ENCODE assay signal across 8 cellular contexts in genomic region chr11:46348986-46349401, GRCh38. TPM values are rescaled to one million over a fixed set of nuclear protein-coding genes. Genes with fewer than 3 reads are reported as not detected.
DNase-seq lines count a peak whose midpoint lies in the region; ATAC-seq, FAIRE-seq and TF ChIP-seq lines count a peak whose summit lies in the region.

No MANE protein-coding gene starts in this region.

- peak overlapping the region; percentile 85 for H3K27ac Mint-ChIP-seq in activated T-cell treated with anti-CD3 and anti-CD28 coated beads, Interleukin-2, amount 50 U/mL, for 72 hours

- peaks cover 4 to 18% of the 10 kb centered on the region in 2 experiments for H3K36me3 ChIP-seq in keratinocyte (ENCODE audit: control insufficient read depth in 2 of 2, extremely low read depth in 1 of 2, insufficient read depth in 2 of 2, low read length in 2 of 2)

- peaks cover 3% of the 10 kb centered on the region for H4K20me1 ChIP-seq in keratinocyte (ENCODE audit: control insufficient read depth, extremely low read depth, insufficient read depth, low read length)

- ATAC-seq in activated T-cell treated with anti-CD3 and anti-CD28 coated beads, Interleukin-2, amount 50 U/mL, for 72 hours (replicated peaks in 1 of 2) = peak; percentile 19 to 29
- ATAC-seq in GM18520 (IDR thresholded peaks at IDR 0.05; ENCODE audit: unreplicated experiment) (no peak), GM18519 (IDR thresholded peaks at IDR 0.05; ENCODE audit: low FRiP score, unreplicated experiment) (no peak), HG03135 (IDR thresholded peaks at IDR 0.05; ENCODE audit: unreplicated experiment) (no peak)

- no peak overlapping the region for H3K27ac ChIP-seq in keratinocyte (ENCODE audit: control insufficient read depth, insufficient read depth, low read length)

- peak overlapping the region; percentile 94 for H3K4me2 ChIP-seq in keratinocyte (ENCODE audit: control insufficient read depth, extremely low read depth, insufficient read depth, low read depth, low read length)

- H3K79me2 ChIP-seq in keratinocyte (ENCODE audit: control insufficient read depth, insufficient read depth, low read length) = peaks cover 80% of the 10 kb centered on the region

- peaks cover 85% of the 10 kb centered on the region for H3K4me1 Mint-ChIP-seq in activated T-cell treated with anti-CD3 and anti-CD28 coated beads, Interleukin-2, amount 50 U/mL, for 72 hours (ENCODE audit: low read depth)

- no peaks in the 10 kb centered on the region for H3K27me3 ChIP-seq in keratinocyte (ENCODE audit: control insufficient read depth, extremely low read depth, insufficient read depth, low read length)

- H3K4me3 Mint-ChIP-seq in activated T-cell treated with anti-CD3 and anti-CD28 coated beads, Interleukin-2, amount 50 U/mL, for 72 hours = peak overlapping the region; percentile 92 to 98

- no peak for FAIRE-seq in keratinocyte (lab: Jason Lieb, UNC)

- peaks cover 5% of the 10 kb centered on the region for H3K9me1 ChIP-seq in keratinocyte (ENCODE audit: control insufficient read depth, extremely low read depth, insufficient read depth, low read length)

- H3K36me3 Mint-ChIP-seq in activated T-cell treated with anti-CD3 and anti-CD28 coated beads, Interleukin-2, amount 50 U/mL, for 72 hours (ENCODE audit: insufficient read depth in 2 of 2) = peaks cover 0 to 1% of the 10 kb centered on the region in 2 donors

- H3K4me3 ChIP-seq in keratinocyte (ENCODE audit: control insufficient read depth in 2 of 3, extremely low read depth in 1 of 3, insufficient read depth in 2 of 3, low read depth in 1 of 3, low read length in 3 of 3) = no peak overlapping the region

- H3K4me1 ChIP-seq in keratinocyte (ENCODE audit: control insufficient read depth, extremely low read depth, insufficient read depth, low read length) = peaks cover 79% of the 10 kb centered on the region

- TF ChIP-seq CTCF in keratinocyte (optimal IDR thresholded peaks at IDR 0.05 in 1 of 3, IDR thresholded peaks at IDR 0.05 in 1 of 3, conservative IDR thresholded peaks at IDR 0.05 in 1 of 3; ENCODE audit: extremely low read depth in 1 of 3, insufficient read depth in 2 of 3, low read length in 3 of 3) = no peak

- no peaks in the 10 kb centered on the region for H3K9me3 ChIP-seq in keratinocyte (ENCODE audit: control insufficient read depth, low read depth, low read length)

- no peaks in the 10 kb centered on the region for H3K9me3 Mint-ChIP-seq in activated T-cell treated with anti-CD3 and anti-CD28 coated beads, Interleukin-2, amount 50 U/mL, for 72 hours

- no peak overlapping the region for H2AFZ ChIP-seq in keratinocyte (ENCODE audit: control insufficient read depth, low read length)

- peak; percentile 55 to 66 for DNase-seq in stimulated activated CD4-positive, alpha-beta T cell treated with anti-CD3 and anti-CD28 coated beads, Interleukin-2, amount 100 ng/mL, for 24 hours
- DNase-seq in stimulated activated CD4-positive, alpha-beta T cell treated with anti-CD3 and anti-CD28 coated beads, Interleukin-4, amount 100 ng/mL, for 1 hour = no peak
- DNase-seq in activated T-cell treated with anti-CD3 and anti-CD28 coated beads, Interleukin-2, amount 50 U/mL, for 72 hours = peak; percentile 66 to 74
- DNase-seq in keratinocyte (ENCODE audit: low read depth, low spot score) = no peak
- DNase-seq in NOMO-1 treated with DMSO at 0.1 percent for 48 hours (lab: John Stamatoyannopoulos, UW; ENCODE audit: unreplicated experiment) = no peak

- H3K9ac ChIP-seq in keratinocyte (ENCODE audit: control insufficient read depth, extremely low read depth, insufficient read depth, low read length) = no peak overlapping the region

- no peaks in the 10 kb centered on the region for H3K27me3 Mint-ChIP-seq in activated T-cell treated with anti-CD3 and anti-CD28 coated beads, Interleukin-2, amount 50 U/mL, for 72 hours (ENCODE audit: low read depth)

- dilution Hi-C loops in keratinocyte (cut with MboI; ENCODE audit: extremely low pct_ligation_motif_present, low sequenced_read_pairs) = no loop called here

RNA-seq across cellular contexts. Expression of gene DGKZ, which starts 1.7 kb away (rescaled TPM):
- total RNA-seq in activated T-cell treated with anti-CD3 and anti-CD28 coated beads, Interleukin-2, amount 50 U/mL, for 72 hours = 10 to 100 TPM; 84.2 to 94.0 TPM
- 23.3 to 43.9 TPM (median 39.1 TPM) in 3 replicates for polyA plus RNA-seq in keratinocyte
- polyA plus RNA-seq in keratinocyte (2011; ENCODE audit: low read depth) = 31.5 TPM
- 22.4 and 46.3 TPM in 2 replicates for polyA plus RNA-seq in keratinocyte (2011; cell fraction: cytosol; rRNA removed)
- 69.8 and 91.7 TPM in 2 replicates for polyA plus RNA-seq in keratinocyte (2011; cell fraction: nucleus; rRNA removed)
- polyA plus RNA-seq in keratinocyte (2012; ENCODE audit: low replicate concordance) = 25.8 and 54.2 TPM in 2 replicates
- polyA minus RNA-seq in keratinocyte = 40.2 to 144 TPM (median 43.0 TPM) in 3 replicates
- 107 TPM for polyA minus RNA-seq in keratinocyte (2011; cell fraction: cytosol; rRNA and poly(A)+ RNA removed)
- 46.5 and 51.3 TPM in 2 replicates for polyA minus RNA-seq in keratinocyte (2011; cell fraction: nucleus; rRNA and poly(A)+ RNA removed)

RNA-seq across cellular contexts. Expression of gene MDK, which starts 32.5 kb away (rescaled TPM):
- 10 to 100 TPM; 11.9 to 12.8 TPM for total RNA-seq in activated T-cell treated with anti-CD3 and anti-CD28 coated beads, Interleukin-2, amount 50 U/mL, for 72 hours
- polyA plus RNA-seq in keratinocyte = 5.4 to 8.8 TPM (median 6.5 TPM) in 3 replicates
- polyA plus RNA-seq in keratinocyte (2011; ENCODE audit: low read depth) = 3.9 TPM
- polyA plus RNA-seq in keratinocyte (2011; cell fraction: cytosol; rRNA removed) = 8.3 and 14.2 TPM in 2 replicates
- 6.0 and 10.3 TPM in 2 replicates for polyA plus RNA-seq in keratinocyte (2011; cell fraction: nucleus; rRNA removed)
- 6.6 and 8.0 TPM in 2 replicates for polyA plus RNA-seq in keratinocyte (2012; ENCODE audit: low replicate concordance)
- 1.2 to 4.6 TPM (median 1.5 TPM) in 3 replicates for polyA minus RNA-seq in keratinocyte
- polyA minus RNA-seq in keratinocyte (2011; cell fraction: cytosol; rRNA and poly(A)+ RNA removed) = 7.7 TPM
- polyA minus RNA-seq in keratinocyte (2011; cell fraction: nucleus; rRNA and poly(A)+ RNA removed) = 1.3 and 1.5 TPM in 2 replicates

RNA-seq across cellular contexts. Expression of gene CHRM4, which starts 42.6 kb away (rescaled TPM):
- under 1 TPM; 0.26 to 0.63 TPM for total RNA-seq in activated T-cell treated with anti-CD3 and anti-CD28 coated beads, Interleukin-2, amount 50 U/mL, for 72 hours
- 0.06 TPM in 1 of 3 replicates, not detected in the others for polyA plus RNA-seq in keratinocyte
- polyA plus RNA-seq in keratinocyte (2011; ENCODE audit: low read depth) = not detected
- not detected in 2 replicates for polyA plus RNA-seq in keratinocyte (2011; cell fraction: cytosol; rRNA removed)
- polyA plus RNA-seq in keratinocyte (2011; cell fraction: nucleus; rRNA removed) = 0.10 and 0.21 TPM in 2 replicates
- polyA plus RNA-seq in keratinocyte (2012; ENCODE audit: low replicate concordance) = 0.17 TPM in 1 of 2 replicates, not detected in the other
- polyA minus RNA-seq in keratinocyte = 0.42 TPM in 1 of 3 replicates, not detected in the others
- not detected for polyA minus RNA-seq in keratinocyte (2011; cell fraction: cytosol; rRNA and poly(A)+ RNA removed)
- 0.42 TPM in 1 of 2 replicates, not detected in the other for polyA minus RNA-seq in keratinocyte (2011; cell fraction: nucleus; rRNA and poly(A)+ RNA removed)

Comparison
In these comparisons a context has a peak if more than half of its experiments do, and no peak if none do; other contexts are left out.
1. DNase-seq: peak in stimulated activated CD4-positive, alpha-beta T cell treated with anti-CD3 and anti-CD28 coated beads, Interleukin-2, amount 100 ng/mL, for 24 hours (2 of 2) and activated T-cell treated with anti-CD3 and anti-CD28 coated beads, Interleukin-2, amount 50 U/mL, for 72 hours (2 of 2); none in stimulated activated CD4-positive, alpha-beta T cell treated with anti-CD3 and anti-CD28 coated beads, Interleukin-4, amount 100 ng/mL, for 1 hour (single experiment), keratinocyte (single experiment) and NOMO-1 treated with DMSO at 0.1 percent for 48 hours (single experiment).
2. ATAC-seq: peak in activated T-cell treated with anti-CD3 and anti-CD28 coated beads, Interleukin-2, amount 50 U/mL, for 72 hours (2 of 2); none in GM18520 (single experiment), GM18519 (single experiment) and HG03135 (single experiment).